In genomic region chr1:31955917-31956736, GRCh38 we compare ENCODE assay signal across 1 cellular context.
TF ChIP-seq lines count a peak whose summit lies in the region.

No MANE protein-coding gene starts in this region.

TF ChIP-seq in IMR-90, 13 proteins besides CTCF, POLR2A, EP300 and RAD21 (continued from another document):
- TF ChIP-seq, protein P1, sequence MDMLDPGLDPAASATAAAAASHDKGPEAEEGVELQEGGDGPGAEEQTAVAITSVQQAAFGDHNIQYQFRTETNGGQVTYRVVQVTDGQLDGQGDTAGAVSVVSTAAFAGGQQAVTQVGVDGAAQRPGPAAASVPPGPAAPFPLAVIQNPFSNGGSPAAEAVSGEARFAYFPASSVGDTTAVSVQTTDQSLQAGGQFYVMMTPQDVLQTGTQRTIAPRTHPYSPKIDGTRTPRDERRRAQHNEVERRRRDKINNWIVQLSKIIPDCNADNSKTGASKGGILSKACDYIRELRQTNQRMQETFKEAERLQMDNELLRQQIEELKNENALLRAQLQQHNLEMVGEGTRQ (IDR thresholded peaks at IDR 0.05; ENCODE audit: low read depth, low read length): no peak
- TF ChIP-seq MAZ (IDR thresholded peaks at IDR 0.05; ENCODE audit: borderline replicate concordance, low read depth, low read length) (peak; percentile 75; the same call in 1 of the 2 replicates), CEBPB (IDR thresholded peaks at IDR 0.05; ENCODE audit: low read depth, low read length) (peak; percentile 98), FOS (IDR thresholded peaks at IDR 0.05; ENCODE audit: low read depth, low read length) (peak; percentile 96), MXI1 (IDR thresholded peaks at IDR 0.05; ENCODE audit: borderline replicate concordance, low read depth, low read length) (no peak), SMC3 (IDR thresholded peaks at IDR 0.05; ENCODE audit: low read depth, low read length) (peak; percentile 71), RFX5 (IDR thresholded peaks at IDR 0.05; ENCODE audit: low read depth, low read length) (no peak), BHLHE40 (IDR thresholded peaks at IDR 0.05; ENCODE audit: low read depth, low read length) (peak; percentile 63; the same call in 1 of the 2 replicates), CHD1 (IDR thresholded peaks at IDR 0.05; ENCODE audit: low read depth, low read length) (no peak)
- TF ChIP-seq, protein P2, sequence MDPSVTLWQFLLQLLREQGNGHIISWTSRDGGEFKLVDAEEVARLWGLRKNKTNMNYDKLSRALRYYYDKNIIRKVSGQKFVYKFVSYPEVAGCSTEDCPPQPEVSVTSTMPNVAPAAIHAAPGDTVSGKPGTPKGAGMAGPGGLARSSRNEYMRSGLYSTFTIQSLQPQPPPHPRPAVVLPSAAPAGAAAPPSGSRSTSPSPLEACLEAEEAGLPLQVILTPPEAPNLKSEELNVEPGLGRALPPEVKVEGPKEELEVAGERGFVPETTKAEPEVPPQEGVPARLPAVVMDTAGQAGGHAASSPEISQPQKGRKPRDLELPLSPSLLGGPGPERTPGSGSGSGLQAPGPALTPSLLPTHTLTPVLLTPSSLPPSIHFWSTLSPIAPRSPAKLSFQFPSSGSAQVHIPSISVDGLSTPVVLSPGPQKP (IDR thresholded peaks at IDR 0.05; ENCODE audit: borderline replicate concordance, low read depth, low read length): no peak
TF ChIP-seq in IMR-90: peak in this region for 8.
